ENCODE assay signal across 8 cellular contexts in genomic region chr9:69036319-69036718, GRCh38. TPM values are rescaled to one million over a fixed set of nuclear protein-coding genes. Genes with fewer than 3 reads are reported as not detected.
DNase-seq lines count a peak whose midpoint lies in the region; ATAC-seq lines count a peak whose summit lies in the region.

No MANE protein-coding gene starts in this region.

- peak overlapping the region; percentile 82 for H3K9ac ChIP-seq in skeletal muscle satellite cell (ENCODE audit: low read depth, low read length)

- peak overlapping the region; percentile 69 for H3K4me3 ChIP-seq in right cardiac atrium (ENCODE audit: low read length)
- peak overlapping the region; percentile 84 for H3K4me3 ChIP-seq in skeletal muscle satellite cell (ENCODE audit: low read length)

- ATAC-seq in right cardiac atrium (peak; percentile 14 to 27), HG03460 (IDR thresholded peaks at IDR 0.05; ENCODE audit: unreplicated experiment) (no peak)

- H3K27ac Mint-ChIP-seq in activated naive CD4-positive, alpha-beta T cell treated with anti-CD3 and anti-CD28 coated beads for 36 hours, result peak overlapping the region; percentile 85

- peak; percentile 21 for DNase-seq in stimulated activated CD4-positive, alpha-beta T cell treated with anti-CD3 and anti-CD28 coated beads, Interleukin-12 subunit alpha, Interleukin-12 subunit beta, amount 100 ng/mL, for 4 hours
- DNase-seq in stimulated activated CD4-positive, alpha-beta T cell treated with anti-CD3 and anti-CD28 coated beads, Interleukin-1b, Interleukin-23, amount 100 ng/mL, for 48 hours, result no peak
- DNase-seq in HT-29 (ENCODE audit: low spot score), result peak; percentile 7
- DNase-seq in activated naive CD4-positive, alpha-beta T cell treated with anti-CD3 and anti-CD28 coated beads for 36 hours, result peak; percentile 41
- no peak for DNase-seq in right cardiac atrium
- no peak for DNase-seq in NCI-H1436 (lab: John Stamatoyannopoulos, UW)

- H3K27me3 Mint-ChIP-seq in activated naive CD4-positive, alpha-beta T cell treated with anti-CD3 and anti-CD28 coated beads for 36 hours (ENCODE audit: low read depth), result no peaks in the 10 kb centered on the region

- H3K27me3 ChIP-seq in right cardiac atrium (ENCODE audit: control insufficient read depth, insufficient read depth), result no peaks in the 10 kb centered on the region
- no peaks in the 10 kb centered on the region for H3K27me3 ChIP-seq in skeletal muscle satellite cell (ENCODE audit: control insufficient read depth, insufficient read depth, low read length)

- peaks cover 22% of the 10 kb centered on the region for H3K4me1 Mint-ChIP-seq in activated naive CD4-positive, alpha-beta T cell treated with anti-CD3 and anti-CD28 coated beads for 36 hours (ENCODE audit: low read depth)

- WGBS in right cardiac atrium, result 6% methylated on average over 14 of the region's 14 CpGs

- no peaks in the 10 kb centered on the region for H3K36me3 ChIP-seq in skeletal muscle satellite cell (ENCODE audit: insufficient read depth, low read length)

- peak overlapping the region; percentile 73 for H3K27ac ChIP-seq in right cardiac atrium (ENCODE audit: low read length)

- H3K4me3 Mint-ChIP-seq in activated naive CD4-positive, alpha-beta T cell treated with anti-CD3 and anti-CD28 coated beads for 36 hours, result peak overlapping the region; percentile 95

- H3K4me2 ChIP-seq in skeletal muscle satellite cell (ENCODE audit: low read length), result peak overlapping the region; percentile 86

- H3K36me3 Mint-ChIP-seq in activated naive CD4-positive, alpha-beta T cell treated with anti-CD3 and anti-CD28 coated beads for 36 hours (ENCODE audit: low read depth), result peaks cover 2% of the 10 kb centered on the region

- intact Hi-C loops in activated naive CD4-positive, alpha-beta T cell treated with anti-CD3 and anti-CD28 coated beads for 36 hours (cut with micrococcal nuclease), result loop anchor here (1.0 to 10.0 kb wide), 4 partner anchors 133 to 718 kb away; no protein-coding TSS in a partner anchor
- intact Hi-C loops in right cardiac atrium (cut with DNase I), result no loop called here

- peaks cover 3% of the 10 kb centered on the region for H3K4me1 ChIP-seq in right cardiac atrium (ENCODE audit: control insufficient read depth, insufficient read depth, low read length)
- H3K4me1 ChIP-seq in skeletal muscle satellite cell (ENCODE audit: control insufficient read depth, insufficient read depth, low read length), result peaks cover 10% of the 10 kb centered on the region

- CTCF ChIA-PET in activated naive CD4-positive, alpha-beta T cell treated with anti-CD3 and anti-CD28 coated beads for 36 hours (lab: Charles Lee), result interaction anchor here (0.6 to 5.6 kb wide), 19 partner anchors 10 to 264 kb away, joined by 3 to 42 read pairs (median 4); partner anchors contain the start of gene TJP2

- H3K9me3 ChIP-seq in right cardiac atrium (ENCODE audit: control insufficient read depth, low read length) (no peaks in the 10 kb centered on the region), skeletal muscle satellite cell (replicated peaks; ENCODE audit: low read length) (no peaks in the 10 kb centered on the region)

- H3K9me3 Mint-ChIP-seq in activated naive CD4-positive, alpha-beta T cell treated with anti-CD3 and anti-CD28 coated beads for 36 hours, result no peaks in the 10 kb centered on the region

RNA-seq across cellular contexts. Expression of gene FXN, which starts 0.8 kb away (rescaled TPM):
- 2.9 and 10.1 TPM in 2 replicates for total RNA-seq in HT-29 (2014; rRNA removed; shearing (Covaris generic))
- 10 to 100 TPM; 16.8 to 17.3 TPM for total RNA-seq in activated naive CD4-positive, alpha-beta T cell treated with anti-CD3 and anti-CD28 coated beads for 36 hours
- 10 to 100 TPM; 24.6 to 28.9 (median 28.1) TPM for total RNA-seq in right cardiac atrium
- polyA plus RNA-seq in right cardiac atrium, result 18.1 TPM
- total RNA-seq in skeletal muscle satellite cell (2012; rRNA removed), result 4.6 and 6.1 TPM in 2 replicates

RNA-seq across cellular contexts. Expression of gene PRKACG, which starts 22.4 kb away (rescaled TPM):
- total RNA-seq in HT-29 (2014; rRNA removed; shearing (Covaris generic)), result not detected in 2 replicates
- not detected for total RNA-seq in activated naive CD4-positive, alpha-beta T cell treated with anti-CD3 and anti-CD28 coated beads for 36 hours
- not detected for total RNA-seq in right cardiac atrium
- polyA plus RNA-seq in right cardiac atrium, result not detected
- 0.22 TPM in 1 of 2 replicates, not detected in the other for total RNA-seq in skeletal muscle satellite cell (2012; rRNA removed)

Comparison
In these comparisons a context has a peak if more than half of its experiments do, and no peak if none do; other contexts are left out.
1. DNase-seq: peak in stimulated activated CD4-positive, alpha-beta T cell treated with anti-CD3 and anti-CD28 coated beads, Interleukin-12 subunit alpha, Interleukin-12 subunit beta, amount 100 ng/mL, for 4 hours (single experiment), HT-29 (single experiment) and activated naive CD4-positive, alpha-beta T cell treated with anti-CD3 and anti-CD28 coated beads for 36 hours (single experiment); none in stimulated activated CD4-positive, alpha-beta T cell treated with anti-CD3 and anti-CD28 coated beads, Interleukin-1b, Interleukin-23, amount 100 ng/mL, for 48 hours (single experiment), right cardiac atrium (0 of 3) and NCI-H1436 (single experiment).